Comparison of ENCODE assay signal across 13 cellular contexts in genomic region chr22:45170001-45170466, GRCh38. TPM values are rescaled to one million over a fixed set of nuclear protein-coding genes. Genes with fewer than 3 reads are reported as not detected.
DNase-seq lines count a peak whose midpoint lies in the region; ATAC-seq and TF ChIP-seq lines count a peak whose summit lies in the region.
"Had no signal": no experiment of that assay in that cellular context is flagged by ENCODE, and none has a peak within 500 bp of the region (broad histone marks: within the 10 kb centered on the region; RNA-seq: fewer than 3 reads in every experiment).

No MANE protein-coding gene starts in this region.

- peak in 1 of 7 experiments; percentile 26 for DNase-seq in CD8-positive, alpha-beta T cell
- DNase-seq in OCI-M1 (lab: John Stamatoyannopoulos, UW) (peak; percentile 95), activated T-helper 1 cell treated with Interleukin-2 at 50 U/mL for 16 hours (ENCODE audit: low read depth) (peak; percentile 7), NCI-H1048 (lab: John Stamatoyannopoulos, UW) (no peak)
- DNase-seq: effector CD4-positive, alpha-beta T cell; HCEC 1CT; hypothalamus; NCI-H748 treated with DMSO at 0.1 percent for 48 hours had no signal

- H3K36me3 ChIP-seq in CD8-positive, alpha-beta T cell (ENCODE audit: insufficient read depth, low read length), result peaks cover 23% of the 10 kb centered on the region
- peaks cover 95% of the 10 kb centered on the region for H3K36me3 ChIP-seq in mesodermal cell (ENCODE audit: control insufficient read depth, insufficient read depth, low read length)

- H3K27me3 Mint-ChIP-seq in CD8-positive, alpha-beta T cell (ENCODE audit: low read depth), result no peaks in the 10 kb centered on the region

- no peaks in the 10 kb centered on the region for H3K9me3 Mint-ChIP-seq in CD8-positive, alpha-beta T cell

- H3K4me1 Mint-ChIP-seq in CD8-positive, alpha-beta T cell (ENCODE audit: low read depth), result peaks cover 81% of the 10 kb centered on the region

- H3K36me3 Mint-ChIP-seq in CD8-positive, alpha-beta T cell, result peaks cover 76% of the 10 kb centered on the region

- no peaks in the 10 kb centered on the region for H3K27me3 ChIP-seq in CD8-positive, alpha-beta T cell (ENCODE audit: insufficient read depth, low read length)
- H3K27me3 ChIP-seq: BLaER1 had no signal

- ATAC-seq in CD8-positive, alpha-beta T cell, result no peak
- ATAC-seq in HG03521 (IDR thresholded peaks at IDR 0.05; ENCODE audit: unreplicated experiment) (no peak), HG03095 (IDR thresholded peaks at IDR 0.05; ENCODE audit: unreplicated experiment) (no peak), GM18858 (IDR thresholded peaks at IDR 0.05; ENCODE audit: unreplicated experiment) (no peak)

- POLR2A ChIA-PET in CD8-positive, alpha-beta T cell (lab: Charles Lee), result no interaction called here

- WGBS in mesodermal cell (ENCODE audit: insufficient coverage in 2 of 2), 2 experiments, result 89 to 94% methylated on average over 7 to 9 of the region's 12 CpGs

- peak overlapping the region; percentile 66 for H3K4me3 Mint-ChIP-seq in CD8-positive, alpha-beta T cell

- CTCF ChIA-PET in CD8-positive, alpha-beta T cell (lab: Charles Lee), result no interaction called here

- no peaks in the 10 kb centered on the region for H3K9me3 ChIP-seq in CD8-positive, alpha-beta T cell (ENCODE audit: low read length)
- no peaks in the 10 kb centered on the region for H3K9me3 ChIP-seq in mesodermal cell (ENCODE audit: control insufficient read depth, low read length)
- H3K9me3 ChIP-seq: BLaER1 had no signal

- peaks cover 67% of the 10 kb centered on the region for H3K4me1 ChIP-seq in CD8-positive, alpha-beta T cell (ENCODE audit: insufficient read depth, low read length)
- peaks cover 27% of the 10 kb centered on the region for H3K4me1 ChIP-seq in mesodermal cell (ENCODE audit: control insufficient read depth, insufficient read depth, low read length, poor library complexity, severe bottlenecking)

- H3K4me3 ChIP-seq in CD8-positive, alpha-beta T cell (ENCODE audit: low read depth, low read length), result no peak overlapping the region
- no peak overlapping the region for H3K4me3 ChIP-seq in mesodermal cell (ENCODE audit: extremely low read depth, insufficient read depth, low read length, poor library complexity, severe bottlenecking)
- H3K4me3 ChIP-seq: BLaER1 had no signal

- no peak overlapping the region for H3K27ac ChIP-seq in CD8-positive, alpha-beta T cell (ENCODE audit: low read depth, low read length)
- H3K27ac ChIP-seq in mesodermal cell (ENCODE audit: low read depth, low read length, severe bottlenecking), result peak overlapping the region; percentile 61
- H3K27ac ChIP-seq: BLaER1 had no signal

- TF ChIP-seq CTCF in CD8-positive, alpha-beta T cell (IDR thresholded peaks at IDR 0.05), result no peak

- intact Hi-C loops in CD8-positive, alpha-beta T cell (cut with DNase I, micrococcal nuclease), result loop anchor here (5.0 kb wide), 2 partner anchors 147 to 267 kb away; no protein-coding TSS in a partner anchor

- peak overlapping the region; percentile 89 for H3K27ac Mint-ChIP-seq in CD8-positive, alpha-beta T cell

RNA-seq across cellular contexts. Expression of gene NUP50, which starts 6.3 kb away (rescaled TPM):
- 100 to 1,000 TPM; 133 to 134 TPM for total RNA-seq in CD8-positive, alpha-beta T cell
- polyA plus RNA-seq in mesodermal cell (2013, experiment 1 of 2), result 49.6 TPM
- polyA plus RNA-seq in mesodermal cell (2013, experiment 2 of 2), result 58.2 TPM
